10 cellular contexts compared by ENCODE assay signal in the genomic region with DNA sequence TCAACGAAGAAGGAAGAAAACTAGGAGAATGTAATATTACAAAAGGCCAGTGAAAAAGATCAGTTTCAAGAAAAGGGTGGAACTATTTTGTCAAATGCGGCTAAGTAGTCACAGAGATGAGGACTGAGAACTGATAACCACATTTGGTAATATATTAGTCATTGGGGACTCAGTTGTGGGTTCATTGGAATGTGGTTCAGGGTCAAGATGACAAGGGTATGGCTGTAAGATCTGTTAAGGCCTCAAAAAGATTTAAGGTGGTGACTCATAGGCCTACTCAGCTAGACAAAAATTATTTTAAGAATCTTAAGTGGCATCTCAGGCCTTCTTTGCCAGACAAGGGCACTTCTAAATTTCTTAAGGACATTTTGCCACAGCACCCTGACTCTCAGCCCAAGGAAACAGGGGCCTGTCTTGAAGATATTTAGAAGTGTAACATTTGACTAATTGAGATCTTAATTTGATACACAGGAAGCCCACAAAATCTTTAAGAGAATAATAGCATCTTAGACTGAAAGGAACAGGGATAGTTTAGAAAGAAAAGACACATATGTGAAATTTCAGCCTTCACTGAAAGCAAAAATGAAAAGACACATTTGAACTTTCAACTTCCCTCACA.
DNase-seq lines count a peak whose midpoint lies in the region; ATAC-seq lines count a peak whose summit lies in the region.
"Had no signal": no experiment of that assay in that cellular context is flagged by ENCODE, and none has a peak within 500 bp of the region (broad histone marks: within the 10 kb centered on the region; RNA-seq: fewer than 3 reads in every experiment).

No MANE protein-coding gene starts in this region.

- no peak overlapping the region for H4K91ac ChIP-seq in trophoblast cell (ENCODE audit: low read depth, low read length)

- H3K4me3 ChIP-seq in trophoblast cell (ENCODE audit: low read depth, low read length): no peak overlapping the region
- no peak overlapping the region for H3K4me3 ChIP-seq in effector memory CD4-positive, alpha-beta T cell (ENCODE audit: insufficient read depth, low read depth, low read length, poor library complexity, severe bottlenecking)
- H3K4me3 ChIP-seq: SK-N-MC had no signal

- H3K9ac ChIP-seq in trophoblast cell (ENCODE audit: low read length): no peak overlapping the region

- no peak overlapping the region for H4K8ac ChIP-seq in trophoblast cell (ENCODE audit: low read depth, low read length)

- no peak overlapping the region for H2BK5ac ChIP-seq in trophoblast cell (ENCODE audit: low read depth, low read length, poor library complexity)

- no peak overlapping the region for H3K27ac ChIP-seq in trophoblast cell (ENCODE audit: low read depth, low read length)
- H3K27ac ChIP-seq in effector memory CD4-positive, alpha-beta T cell (ENCODE audit: insufficient read depth, low read length, poor library complexity, severe bottlenecking): no peak overlapping the region
- H3K27ac ChIP-seq: 22Rv1, SK-N-MC had no signal

- no peak overlapping the region for H3K14ac ChIP-seq in trophoblast cell (ENCODE audit: low read length)

- H3K18ac ChIP-seq in trophoblast cell (ENCODE audit: low read length): no peak overlapping the region

- no peaks in the 10 kb centered on the region for H3K27me3 ChIP-seq in trophoblast cell (ENCODE audit: insufficient read depth, low read length)
- no peaks in the 10 kb centered on the region for H3K27me3 ChIP-seq in effector memory CD4-positive, alpha-beta T cell (replicated peaks; ENCODE audit: control insufficient read depth, insufficient read depth, low read length, poor library complexity, severe bottlenecking)

- H2BK12ac ChIP-seq in trophoblast cell (ENCODE audit: low read length): no peak overlapping the region

- WGBS in trophoblast cell (ENCODE audit: extremely low coverage, insufficient coverage, insufficient read length): no CpG with 5 or more reads among the region's 2 CpGs

- peak; percentile 96 for ATAC-seq in HG02870 (IDR thresholded peaks at IDR 0.05; ENCODE audit: unreplicated experiment)

- H3K4me1 ChIP-seq in trophoblast cell (ENCODE audit: control insufficient read depth in 1 of 2, insufficient read depth in 2 of 2, low read length in 2 of 2): no peaks in the 10 kb centered on the region
- no peaks in the 10 kb centered on the region for H3K4me1 ChIP-seq in effector memory CD4-positive, alpha-beta T cell (ENCODE audit: control insufficient read depth, insufficient read depth, low read length, poor library complexity, severe bottlenecking)

- H2AK5ac ChIP-seq in trophoblast cell (ENCODE audit: low read length): no peak overlapping the region

- no peak overlapping the region for H2AFZ ChIP-seq in trophoblast cell (ENCODE audit: insufficient read depth, low read length, poor library complexity)

- no peaks in the 10 kb centered on the region for H3K36me3 ChIP-seq in trophoblast cell (ENCODE audit: control insufficient read depth in 1 of 2, insufficient read depth in 2 of 2, low read length in 2 of 2)
- H3K36me3 ChIP-seq in effector memory CD4-positive, alpha-beta T cell (ENCODE audit: control insufficient read depth, insufficient read depth, low read length): no peaks in the 10 kb centered on the region

- H4K12ac ChIP-seq in trophoblast cell (ENCODE audit: low read depth, low read length): no peak overlapping the region

- peak; percentile 13 for DNase-seq in NK-92 treated with Interleukin-12 subunit alpha and Interleukin-12 subunit beta, amount 100 ng/mL, for 24 hours (lab: John Stamatoyannopoulos, UW)
- DNase-seq in NK-92 (lab: John Stamatoyannopoulos, UW; ENCODE audit: unreplicated experiment) (no peak), SW 1271 (lab: John Stamatoyannopoulos, UW) (peak; percentile 8 to 63), trophoblast cell (peak; percentile 69 to 96), DMS53 (lab: John Stamatoyannopoulos, UW) (no peak)
- DNase-seq in effector memory CD4-positive, alpha-beta T cell: no peak
- DNase-seq in activated effector memory CD4-positive, alpha-beta T cell treated with Interleukin-2 at 50 U/mL for 16 hours: no peak

- no peak overlapping the region for H2BK120ac ChIP-seq in trophoblast cell (ENCODE audit: insufficient read depth, low read length, poor library complexity)

- no peaks in the 10 kb centered on the region for H3K79me1 ChIP-seq in trophoblast cell (ENCODE audit: low read length)

- no peak overlapping the region for H3K23ac ChIP-seq in trophoblast cell (ENCODE audit: low read length)

- H3K4me2 ChIP-seq in trophoblast cell (ENCODE audit: low read length): no peak overlapping the region

- no peaks in the 10 kb centered on the region for H3K79me2 ChIP-seq in trophoblast cell (ENCODE audit: control insufficient read depth, insufficient read depth, low read length, poor library complexity)

- no peak overlapping the region for H3K4ac ChIP-seq in trophoblast cell (ENCODE audit: low read depth, low read length)

- no peaks in the 10 kb centered on the region for H3K9me3 ChIP-seq in trophoblast cell (ENCODE audit: insufficient read depth, low read depth, low read length)
- H3K9me3 ChIP-seq in effector memory CD4-positive, alpha-beta T cell (ENCODE audit: control insufficient read depth, low read length): no peaks in the 10 kb centered on the region

Comparison
In these comparisons a context has a peak if more than half of its experiments do, and no peak if none do; other contexts are left out.
1. DNase-seq: peak in NK-92 treated with Interleukin-12 subunit alpha and Interleukin-12 subunit beta, amount 100 ng/mL, for 24 hours (single experiment), SW 1271 (2 of 2) and trophoblast cell (2 of 2); none in NK-92 (single experiment), effector memory CD4-positive, alpha-beta T cell (0 of 3), activated effector memory CD4-positive, alpha-beta T cell treated with Interleukin-2 at 50 U/mL for 16 hours (single experiment) and DMS53 (single experiment).